ENCODE assay signal across 8 cellular contexts in the genomic region with DNA sequence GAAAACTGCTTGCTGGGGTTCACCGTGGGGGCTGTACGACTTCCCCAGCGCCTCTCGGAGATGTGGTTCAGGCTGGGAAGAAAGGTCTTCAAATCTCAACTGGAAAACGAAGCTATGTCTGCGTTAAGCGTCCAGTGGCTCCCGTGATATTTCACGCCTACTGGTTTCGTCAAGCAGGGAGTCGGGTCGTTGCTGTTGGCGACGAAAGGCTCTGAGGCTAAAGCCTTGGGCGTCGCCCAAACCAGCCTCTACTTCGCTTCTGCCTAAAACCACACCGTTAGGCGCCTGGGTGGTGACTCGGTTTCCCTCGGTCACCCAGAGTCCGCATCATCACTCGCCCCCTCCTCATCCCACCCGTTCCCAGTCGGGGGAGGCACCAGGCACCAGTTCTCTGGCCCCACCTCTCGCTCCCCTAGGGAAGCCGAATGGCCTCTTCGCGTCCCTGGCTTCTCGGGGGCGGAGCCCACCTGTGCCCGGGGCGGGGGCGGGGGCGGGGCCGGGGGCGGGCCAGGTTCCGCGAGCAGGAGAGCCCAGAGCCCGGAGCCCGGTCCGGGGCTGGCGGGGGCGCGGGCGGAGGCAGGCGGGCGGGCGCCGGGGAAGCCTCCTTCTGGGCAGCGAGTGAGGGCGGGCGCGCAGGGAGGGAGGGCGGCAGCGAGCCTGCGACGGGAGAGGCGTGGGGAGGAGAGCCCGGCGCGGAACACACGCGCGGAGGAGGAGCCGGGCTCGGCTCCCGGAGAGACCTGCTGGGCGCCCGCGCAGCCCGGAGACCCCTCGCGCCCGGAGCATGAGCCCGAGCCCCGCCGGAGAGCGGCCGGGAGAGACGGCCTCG. TPM values are rescaled to one million over a fixed set of nuclear protein-coding genes. Genes with fewer than 3 reads are reported as not detected.
A peak's percentile ranks its signal among the peaks of the same experiment; 100 is the strongest.
DNase-seq lines count a peak whose midpoint lies in the region; ATAC-seq and TF ChIP-seq lines count a peak whose summit lies in the region.

Gene B4GALNT3 (plus strand): TSS at position 510 of the 829 bp plus-strand sequence. CDS start 438 bp downstream, outside the sequence.

- DNase-seq in T-cell (peak in 21 of 34 experiments; percentile 5 to 47 (median 21)), body of pancreas (peak; percentile 66 to 74 (median 70)), NOMO-1 treated with dmso at 0.1 percent for 144 hours (lab: John Stamatoyannopoulos, UW; ENCODE audit: unreplicated experiment) (no peak)

- no peak within 1 kb of the TSS for H3K9ac ChIP-seq in HUES48 (ENCODE audit: low read depth, low read length)
- no peak within 1 kb of the TSS for H3K9ac ChIP-seq in iPS-20b (ENCODE audit: low read depth, low read length)

- ATAC-seq in T-cell (replicated peaks in 1 of 4) (peak; percentile 74 to 76 (median 74)), body of pancreas (peak; percentile 89), GM21381 (IDR thresholded peaks at IDR 0.05; ENCODE audit: unreplicated experiment) (no peak)

- H3K27me3 ChIP-seq in HUES48 (ENCODE audit: control insufficient read depth, insufficient read depth, low read length), result peaks cover 38% of the 10 kb centered on the region
- H3K27me3 ChIP-seq in body of pancreas, result no peaks in the 10 kb centered on the region
- H3K27me3 ChIP-seq in iPS-20b (ENCODE audit: insufficient read depth, low read length), result peaks cover 60% of the 10 kb centered on the region

- H3K4me1 ChIP-seq in HUES48 (ENCODE audit: control insufficient read depth, insufficient read depth, low read length) (no peaks in the 10 kb centered on the region), body of pancreas (peaks cover 14% of the 10 kb centered on the region), iPS-20b (ENCODE audit: insufficient read depth, low read length) (no peaks in the 10 kb centered on the region)

- H3K27ac Mint-ChIP-seq in T-cell, result no peak within 1 kb of the TSS

- H3K27me3 Mint-ChIP-seq in T-cell, result peaks cover 3 to 22% of the 10 kb centered on the region in 2 donors

- H3K4me3 ChIP-seq in HUES48 (ENCODE audit: low read depth, low read length) (peak within 1 kb of the TSS; percentile 73), body of pancreas (peak within 1 kb of the TSS; percentile 16 to 61), iPS-20b (ENCODE audit: low read length) (peak within 1 kb of the TSS; percentile 81), skin epidermis (peak within 1 kb of the TSS; percentile 37 to 65 (median 53))

- H3K36me3 ChIP-seq in HUES48 (ENCODE audit: control insufficient read depth, insufficient read depth, low read length) (no peaks in the 10 kb centered on the region), body of pancreas (replicated peaks in 1 of 2; ENCODE audit: insufficient read depth in 1 of 2, low read depth in 2 of 2) (no peaks in the 10 kb centered on the region), iPS-20b (ENCODE audit: insufficient read depth, low read depth, low read length) (no peaks in the 10 kb centered on the region)

- 5 to 12% methylated on average over 24 to 51 of the region's 82 CpGs for WGBS in body of pancreas, 2 donors

- TF ChIP-seq CTCF in C4-2B (conservative IDR thresholded peaks at IDR 0.05) (no peak), body of pancreas (IDR thresholded peaks at IDR 0.05) (no peak)

- peaks cover 12 to 27% (median 23%) of the 10 kb centered on the region in 3 donors for H3K4me1 Mint-ChIP-seq in T-cell

- H3K36me3 Mint-ChIP-seq in T-cell, result no peaks in the 10 kb centered on the region

- H3K9me3 ChIP-seq in HUES48 (ENCODE audit: control insufficient read depth, insufficient read depth, low read length) (no peaks in the 10 kb centered on the region), body of pancreas (no peaks in the 10 kb centered on the region), iPS-20b (ENCODE audit: insufficient read depth, low read depth, low read length) (no peaks in the 10 kb centered on the region)

- peak within 1 kb of the TSS; percentile 16; the same call in 1 of the 2 replicates for H3K27ac ChIP-seq in C4-2B
- no peak within 1 kb of the TSS for H3K27ac ChIP-seq in HUES48 (ENCODE audit: low read depth, low read length)
- peak within 1 kb of the TSS in 3 of 4 donors; percentile 6 to 37 (median 33) for H3K27ac ChIP-seq in body of pancreas
- no peak within 1 kb of the TSS for H3K27ac ChIP-seq in iPS-20b (ENCODE audit: low read length)
- peak within 1 kb of the TSS in 15 of 21 experiments; percentile 8 to 84 (median 56) for H3K27ac ChIP-seq in skin epidermis

- H3K4me3 Mint-ChIP-seq in T-cell, result peak within 1 kb of the TSS; percentile 76 to 93 (median 83)

- POLR2A ChIA-PET in T-cell (lab: Charles Lee), result no interaction called here

- intact Hi-C loops in body of pancreas (cut with DNase I), result loop anchor here (5.0 kb wide), 1 partner anchor 88 kb away; no protein-coding TSS in a partner anchor

- H3K9me3 Mint-ChIP-seq in T-cell, result no peaks in the 10 kb centered on the region

- CTCF ChIA-PET in T-cell (lab: Charles Lee), result interaction anchor here in 1 of 2 donors (2.9 kb wide), 1 partner anchor 80 kb away, joined by 13 read pairs; no protein-coding TSS in a partner anchor

- TF ChIP-seq POLR2A in body of pancreas (IDR thresholded peaks at IDR 0.05), result peak; percentile 11 to 41 (median 37)

RNA-seq across cellular contexts. Expression of gene B4GALNT3, which starts in this region (rescaled TPM):
- total RNA-seq in T-cell (1 to 10 TPM in 4 of 5 donors, under 1 TPM in 1; 0.70 to 3.8 (median 2.0) TPM), body of pancreas (1 to 10 TPM; 4.0 to 9.3 TPM)

Comparison
In these comparisons a context has a peak if more than half of its experiments do, and no peak if none do; other contexts are left out.
1. H3K27ac ChIP-seq: peak in C4-2B (single experiment), body of pancreas (3 of 4) and skin epidermis (15 of 21); none in HUES48 (single experiment) and iPS-20b (single experiment).
2. Peak in every context shown above with its lines, with median percentiles within 50 percentile points of each other: H3K4me3 ChIP-seq.